ENCODE assay signal across 11 cellular contexts in the genomic region with DNA sequence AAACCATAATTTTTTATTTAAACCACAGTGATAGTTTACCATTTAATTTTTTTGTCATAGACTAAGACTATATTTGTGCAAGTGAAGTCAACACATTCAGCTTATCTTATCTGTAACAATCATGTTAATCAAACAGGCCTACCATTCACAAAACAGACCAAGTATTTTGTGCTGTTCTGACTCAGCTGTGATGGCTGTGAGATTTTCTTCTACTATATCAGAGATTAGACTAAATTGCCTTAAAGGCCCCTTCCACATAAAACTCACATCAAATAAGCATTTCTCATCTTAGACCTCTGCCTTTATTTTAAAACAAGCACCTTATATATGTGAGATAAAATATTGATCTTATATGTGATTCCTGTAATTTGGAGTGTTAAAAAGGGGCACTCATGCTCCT.
"Had no signal": no experiment of that assay in that cellular context is flagged by ENCODE, and none has a peak within 500 bp of the region (broad histone marks: within the 10 kb centered on the region; RNA-seq: fewer than 3 reads in every experiment).

No MANE protein-coding gene starts in this region.

- H3K4me2 ChIP-seq: GM23338 had no signal

- FAIRE-seq: H1, H54 had no signal

- H2AFZ ChIP-seq: GM23248, GM23338 had no signal

- H3K27ac ChIP-seq: GM23248 had no signal

- H3K4me1 ChIP-seq: HAP-1 had no signal

- DNase-seq: GM23248, GOT3, H7, H9, HCEC 1CT, HFFc6 had no signal

- H3K36me3 ChIP-seq: HAP-1 had no signal

- ATAC-seq: GM23338, HCT116 had no signal

- H3K9me3 ChIP-seq: HAP-1 had no signal

- H3K9ac ChIP-seq: GM23248 had no signal

- H3K4me3 ChIP-seq: GM23248, GM23338, HAP-1 had no signal
